19 cellular contexts compared by ENCODE assay signal in genomic region chr19:40502647-40503046, GRCh38. TPM values are rescaled to one million over a fixed set of nuclear protein-coding genes. Genes with fewer than 3 reads are reported as not detected.
A peak's percentile ranks its signal among the peaks of the same experiment; 100 is the strongest.
DNase-seq lines count a peak whose midpoint lies in the region; ATAC-seq, FAIRE-seq and TF ChIP-seq lines count a peak whose summit lies in the region.
"Had no signal": no experiment of that assay in that cellular context is flagged by ENCODE, and none has a peak within 500 bp of the region (broad histone marks: within the 10 kb centered on the region; RNA-seq: fewer than 3 reads in every experiment).

No MANE protein-coding gene starts in this region.

- TF ChIP-seq RAD21 in HepG2 (CRISPR knock-in tag; IDR thresholded peaks at IDR 0.05): 0 out of 2 replicates have a peak, but pooled peaks have one; percentile 11

- H3K79me2 ChIP-seq in HepG2 (ENCODE audit: insufficient read depth, low read length): no peaks in the 10 kb centered on the region

- no peaks in the 10 kb centered on the region for H3K9me3 ChIP-seq in HepG2 (ENCODE audit: low read length)
- H3K9me3 ChIP-seq: gastroesophageal sphincter, Peyer's patch, thyroid gland had no signal

- H3K36me3 ChIP-seq in bronchial epithelial cell (ENCODE audit: control insufficient read depth, insufficient read depth, low read length): no peaks in the 10 kb centered on the region
- H3K36me3 ChIP-seq in HepG2 (replicated peaks in 1 of 2; ENCODE audit: control insufficient read depth in 1 of 2, insufficient read depth in 2 of 2, low read length in 2 of 2): no peaks in the 10 kb centered on the region
- H3K36me3 ChIP-seq: Peyer's patch, thyroid gland had no signal

- H2AFZ ChIP-seq in HepG2 (ENCODE audit: low read length): no peak overlapping the region

- H3K27me3 ChIP-seq in bronchial epithelial cell (ENCODE audit: control insufficient read depth, insufficient read depth, low read length): peaks cover 4% of the 10 kb centered on the region
- H3K27me3 ChIP-seq in HepG2 (ENCODE audit: control insufficient read depth in 1 of 2, insufficient read depth in 2 of 2, low read length in 2 of 2): peaks cover 2 to 8% of the 10 kb centered on the region in 2 experiments; a peak in 2 of 5 replicates
- H3K27me3 ChIP-seq: gastroesophageal sphincter, Peyer's patch, thyroid gland had no signal

- 7% methylated on average over 6 of the region's 6 CpGs for WGBS in HepG2 (ENCODE audit: low lambda C conversion rate)

- FAIRE-seq in bronchial epithelial cell (lab: Jason Lieb, UNC) (no peak), HepG2 (lab: Jason Lieb, UNC) (peak; percentile 42)
- FAIRE-seq: GM19239 had no signal

- in situ Hi-C loops in HepG2 (cut with HindIII; ENCODE audit: extremely low pct_ligation_motif_present, low pct_unique_long_range_greater_than_20kb): no loop called here

- intact Hi-C loops in HepG2 (cut with micrococcal nuclease; ENCODE audit: unreplicated experiment): no loop called here

- H3K4me3 ChIP-seq in bronchial epithelial cell (ENCODE audit: low read depth, low read length) (no peak overlapping the region), HepG2 (replicated peaks in 1 of 3; ENCODE audit: insufficient read depth in 1 of 3, low read depth in 2 of 3, low read length in 3 of 3) (no peak overlapping the region)
- H3K4me3 ChIP-seq: gastroesophageal sphincter, Peyer's patch, thyroid gland had no signal

- BruUV-seq in HepG2 (replicated peaks; lab: Mats Ljungman, UMichigan): no TSS peak

- TF ChIP-seq CTCF in bronchial epithelial cell (IDR thresholded peaks at IDR 0.05; ENCODE audit: insufficient read depth, low read length, severe bottlenecking) (peak; percentile 34), HepG2 (CRISPR knock-in tag; IDR thresholded peaks at IDR 0.05) (peak; percentile 23; the same call in 1 of the 2 replicates)

- H3K9ac ChIP-seq in HepG2 (ENCODE audit: insufficient read depth, low read depth, low read length): no peak overlapping the region

- TF ChIP-seq EP300 in HepG2 (IDR thresholded peaks at IDR 0.05; ENCODE audit: low read depth in 2 of 2, low read length in 2 of 2): no peak
- TF ChIP-seq EP300 in HepG2 (CRISPR knock-in tag; IDR thresholded peaks at IDR 0.05; ENCODE audit: borderline replicate concordance): no peak

- POLR2A ChIA-PET in HepG2 (lab: Yijun Ruan, JAX): no interaction called here

- no peaks in the 10 kb centered on the region for H3K4me1 ChIP-seq in HepG2 (ENCODE audit: insufficient read depth, low read length)
- H3K4me1 ChIP-seq: gastroesophageal sphincter, Peyer's patch had no signal

- ATAC-seq in HepG2: peak; percentile 92
- no peak for ATAC-seq in HG02970 (IDR thresholded peaks at IDR 0.05; ENCODE audit: low FRiP score, unreplicated experiment)
- ATAC-seq in GM18861 (IDR thresholded peaks at IDR 0.05; ENCODE audit: unreplicated experiment): no peak
- ATAC-seq in HG03175 (IDR thresholded peaks at IDR 0.05; ENCODE audit: unreplicated experiment): no peak
- no peak for ATAC-seq in GM21619 (IDR thresholded peaks at IDR 0.05; ENCODE audit: unreplicated experiment)
- ATAC-seq: activated CD8-positive, alpha-beta memory T cell treated with anti-CD3 and anti-CD28 coated beads, Interleukin-2, amount 10 ng/mL, durations not matched to agents 7 days and 5 days; activated naive CD4-positive, alpha-beta T cell treated with anti-CD3 and anti-CD28 coated beads, Interleukin-2, amount 50 U/mL, for 72 hours; gastroesophageal sphincter; left ventricle myocardium superior had no signal

- CTCF ChIA-PET in HepG2 (lab: Yijun Ruan, JAX; ENCODE audit: low intra/inter-chr PET ratio, low total read pairs): interaction anchor here (1.1 kb wide), 1 partner anchor 132 kb away, joined by 5 read pairs; no protein-coding TSS in a partner anchor

- no peak overlapping the region for H3K4me2 ChIP-seq in HepG2 (ENCODE audit: low read depth, low read length)

- no peak overlapping the region for H3K27ac ChIP-seq in HepG2 (ENCODE audit: extremely low read length, insufficient read depth, low read length)
- H3K27ac ChIP-seq: gastroesophageal sphincter, Peyer's patch, thyroid gland had no signal

- no peak for TF ChIP-seq POLR2A in HepG2 (IDR thresholded peaks at IDR 0.05; ENCODE audit: insufficient read depth in 1 of 2, low read depth in 2 of 2, low read length in 2 of 2)

- H4K20me1 ChIP-seq in HepG2 (ENCODE audit: insufficient read depth, low read length): no peaks in the 10 kb centered on the region; the same call in 1 of the 2 replicates

- peak; percentile 57 for DNase-seq in ELF-1 (ENCODE audit: low read depth, low spot score)
- DNase-seq in MV-4-11 (lab: John Stamatoyannopoulos, UW): peak; percentile 8
- peak; percentile 21 for DNase-seq in bronchial epithelial cell (ENCODE audit: low read depth)
- DNase-seq in HepG2 (ENCODE audit: low spot score): peak; percentile 31
- DNase-seq: activated CD8-positive, alpha-beta memory T cell treated with anti-CD3 and anti-CD28 coated beads, Interleukin-2, amount 10 ng/mL, durations not matched to agents 7 days and 5 days; CD8-positive, alpha-beta memory T cell; GOT3; IMR-90; left ventricle myocardium superior; NCI-H1694 had no signal

RNA-seq across cellular contexts. Expression of gene SPTBN4, which starts 35.8 kb away (rescaled TPM):
- total RNA-seq in bronchial epithelial cell: 0.53 and 1.8 TPM in 2 replicates
- 0.11 TPM in 1 of 2 replicates, not detected in the other for total RNA-seq in HepG2 (2016; rRNA removed; fragmentation: Illumina TruSeq; extraction: Trizol)
- not detected in 2 replicates for total RNA-seq in HepG2 (2016; cell fraction: cytosol; rRNA removed; fragmentation: Illumina TruSeq; extraction: Trizol; ENCODE audit: low read depth)
- total RNA-seq in HepG2 (2016; cell fraction: insoluble cytoplasmic fraction; rRNA removed; fragmentation: Illumina TruSeq; extraction: Trizol): not detected in 2 replicates
- total RNA-seq in HepG2 (2016; cell fraction: membrane; rRNA removed; fragmentation: Illumina TruSeq; extraction: Trizol): not detected in 2 replicates
- total RNA-seq in HepG2 (2016; cell fraction: nucleus; rRNA removed; fragmentation: Illumina TruSeq; extraction: Trizol): not detected in 2 replicates
- polyA plus RNA-seq in HepG2 (2011; rRNA removed): 0.08 and 0.11 TPM in 2 replicates
- polyA plus RNA-seq in HepG2 (2011; cell fraction: cytosol; rRNA removed): 0.04 and 0.11 TPM in 2 replicates
- 0.26 and 0.29 TPM in 2 replicates for polyA plus RNA-seq in HepG2 (2011; cell fraction: nucleus; rRNA removed)
- 0.11 TPM in 2 replicates for polyA plus RNA-seq in HepG2 (2012)
- polyA plus RNA-seq in HepG2 (2016; cell fraction: cytosol; fragmentation: Illumina TruSeq; extraction: Trizol; ENCODE audit: low read depth): not detected in 2 replicates
- polyA plus RNA-seq in HepG2 (2016; cell fraction: insoluble cytoplasmic fraction; fragmentation: Illumina TruSeq; extraction: Trizol; ENCODE audit: low read depth): not detected in 2 replicates
- not detected in 2 replicates for polyA plus RNA-seq in HepG2 (2016; cell fraction: membrane; fragmentation: Illumina TruSeq; extraction: Trizol; ENCODE audit: low read depth)
- polyA plus RNA-seq in HepG2 (2016; cell fraction: nucleus; fragmentation: Illumina TruSeq; extraction: Trizol; ENCODE audit: insufficient read depth, low read depth): not detected in 2 replicates
- polyA minus RNA-seq in HepG2 (2011; rRNA and poly(A)+ RNA removed; ENCODE audit: low replicate concordance): 0.30 and 1.5 TPM in 2 replicates
- polyA minus RNA-seq in HepG2 (2011; cell fraction: cytosol; rRNA and poly(A)+ RNA removed): not detected in 2 replicates
- not detected in 2 replicates for polyA minus RNA-seq in HepG2 (2011; cell fraction: nucleus; rRNA and poly(A)+ RNA removed)
- polyA plus RNA-seq: CD8-positive, alpha-beta memory T cell had no signal

RNA-seq across cellular contexts. Expression of gene BLVRB, which starts 37.1 kb away (rescaled TPM):
- total RNA-seq in bronchial epithelial cell: 682 and 797 TPM in 2 replicates
- 25.9 and 32.7 TPM in 2 replicates for total RNA-seq in HepG2 (2016; rRNA removed; fragmentation: Illumina TruSeq; extraction: Trizol)
- 8.2 and 10.9 TPM in 2 replicates for total RNA-seq in HepG2 (2016; cell fraction: cytosol; rRNA removed; fragmentation: Illumina TruSeq; extraction: Trizol; ENCODE audit: low read depth)
- total RNA-seq in HepG2 (2016; cell fraction: insoluble cytoplasmic fraction; rRNA removed; fragmentation: Illumina TruSeq; extraction: Trizol): 28.3 and 39.1 TPM in 2 replicates
- 7.6 and 7.9 TPM in 2 replicates for total RNA-seq in HepG2 (2016; cell fraction: membrane; rRNA removed; fragmentation: Illumina TruSeq; extraction: Trizol)
- 9.9 and 11.1 TPM in 2 replicates for total RNA-seq in HepG2 (2016; cell fraction: nucleus; rRNA removed; fragmentation: Illumina TruSeq; extraction: Trizol)
- 51.4 and 75.9 TPM in 2 replicates for polyA plus RNA-seq in HepG2 (2011; rRNA removed)
- polyA plus RNA-seq in HepG2 (2011; cell fraction: cytosol; rRNA removed): 66.0 and 107 TPM in 2 replicates
- 44.9 and 46.6 TPM in 2 replicates for polyA plus RNA-seq in HepG2 (2011; cell fraction: nucleus; rRNA removed)
- polyA plus RNA-seq in HepG2 (2012): 39.5 and 39.8 TPM in 2 replicates
- 10.5 and 11.4 TPM in 2 replicates for polyA plus RNA-seq in HepG2 (2016; cell fraction: cytosol; fragmentation: Illumina TruSeq; extraction: Trizol; ENCODE audit: low read depth)
- 31.5 and 40.3 TPM in 2 replicates for polyA plus RNA-seq in HepG2 (2016; cell fraction: insoluble cytoplasmic fraction; fragmentation: Illumina TruSeq; extraction: Trizol; ENCODE audit: low read depth)
- polyA plus RNA-seq in HepG2 (2016; cell fraction: membrane; fragmentation: Illumina TruSeq; extraction: Trizol; ENCODE audit: low read depth): 6.6 and 8.8 TPM in 2 replicates
- 18.0 and 18.8 TPM in 2 replicates for polyA plus RNA-seq in HepG2 (2016; cell fraction: nucleus; fragmentation: Illumina TruSeq; extraction: Trizol; ENCODE audit: insufficient read depth, low read depth)
- 42.8 and 149 TPM in 2 replicates for polyA minus RNA-seq in HepG2 (2011; rRNA and poly(A)+ RNA removed; ENCODE audit: low replicate concordance)
- 28.8 and 32.2 TPM in 2 replicates for polyA minus RNA-seq in HepG2 (2011; cell fraction: cytosol; rRNA and poly(A)+ RNA removed)
- polyA minus RNA-seq in HepG2 (2011; cell fraction: nucleus; rRNA and poly(A)+ RNA removed): 6.0 and 10.4 TPM in 2 replicates

RNA-seq across cellular contexts. Expression of gene SERTAD3, which starts 58.5 kb away (rescaled TPM):
- total RNA-seq in bronchial epithelial cell (23.2 and 33.7 TPM in 2 replicates), HepG2 (2016; rRNA removed; fragmentation: Illumina TruSeq; extraction: Trizol) (16.9 and 17.8 TPM in 2 replicates)
- 14.6 and 17.8 TPM in 2 replicates for total RNA-seq in HepG2 (2016; cell fraction: cytosol; rRNA removed; fragmentation: Illumina TruSeq; extraction: Trizol; ENCODE audit: low read depth)
- total RNA-seq in HepG2 (2016; cell fraction: insoluble cytoplasmic fraction; rRNA removed; fragmentation: Illumina TruSeq; extraction: Trizol): 14.8 and 17.5 TPM in 2 replicates
- 22.0 and 25.4 TPM in 2 replicates for total RNA-seq in HepG2 (2016; cell fraction: membrane; rRNA removed; fragmentation: Illumina TruSeq; extraction: Trizol)
- total RNA-seq in HepG2 (2016; cell fraction: nucleus; rRNA removed; fragmentation: Illumina TruSeq; extraction: Trizol): 6.8 and 9.0 TPM in 2 replicates
- polyA plus RNA-seq in HepG2 (2011; rRNA removed): 9.5 and 9.6 TPM in 2 replicates
- 6.9 and 7.9 TPM in 2 replicates for polyA plus RNA-seq in HepG2 (2011; cell fraction: cytosol; rRNA removed)
- polyA plus RNA-seq in HepG2 (2011; cell fraction: nucleus; rRNA removed): 5.9 and 6.5 TPM in 2 replicates
- 6.5 and 7.5 TPM in 2 replicates for polyA plus RNA-seq in HepG2 (2012)
- 3.8 and 4.4 TPM in 2 replicates for polyA plus RNA-seq in HepG2 (2016; cell fraction: cytosol; fragmentation: Illumina TruSeq; extraction: Trizol; ENCODE audit: low read depth)
- 10.8 and 15.2 TPM in 2 replicates for polyA plus RNA-seq in HepG2 (2016; cell fraction: insoluble cytoplasmic fraction; fragmentation: Illumina TruSeq; extraction: Trizol; ENCODE audit: low read depth)
- polyA plus RNA-seq in HepG2 (2016; cell fraction: membrane; fragmentation: Illumina TruSeq; extraction: Trizol; ENCODE audit: low read depth): 7.3 and 9.1 TPM in 2 replicates
- 13.4 and 16.1 TPM in 2 replicates for polyA plus RNA-seq in HepG2 (2016; cell fraction: nucleus; fragmentation: Illumina TruSeq; extraction: Trizol; ENCODE audit: insufficient read depth, low read depth)
- 19.2 and 19.5 TPM in 2 replicates for polyA minus RNA-seq in HepG2 (2011; rRNA and poly(A)+ RNA removed; ENCODE audit: low replicate concordance)
- 10.9 and 15.7 TPM in 2 replicates for polyA minus RNA-seq in HepG2 (2011; cell fraction: cytosol; rRNA and poly(A)+ RNA removed)
- polyA minus RNA-seq in HepG2 (2011; cell fraction: nucleus; rRNA and poly(A)+ RNA removed): 5.1 and 5.8 TPM in 2 replicates

Comparison
In these comparisons a context has a peak if more than half of its experiments do, and no peak if none do; other contexts are left out.
1. RNA of gene BLVRB, which starts 37.1 kb away (total RNA-seq): 682 to 797 TPM in bronchial epithelial cell; 7.6 to 39.1 TPM in HepG2; every median in the first group is over 10 times any median in the second.
2. Peak in every context shown above with its lines, with median percentiles within 50 percentile points of each other: DNase-seq.